In genomic region chr18:6764382-6764781, GRCh38 we compare ENCODE assay signal across 19 cellular contexts. TPM values are rescaled to one million over a fixed set of nuclear protein-coding genes. Genes with fewer than 3 reads are reported as not detected.
DNase-seq lines count a peak whose midpoint lies in the region; ATAC-seq, FAIRE-seq and TF ChIP-seq lines count a peak whose summit lies in the region.
"Had no signal": no experiment of that assay in that cellular context is flagged by ENCODE, and none has a peak within 500 bp of the region (broad histone marks: within the 10 kb centered on the region; RNA-seq: fewer than 3 reads in every experiment).

No MANE protein-coding gene starts in this region.

- FAIRE-seq in TTC549 (lab: Jason Lieb, UNC) (peak; percentile 96), kidney (lab: Jason Lieb, UNC) (no peak)
- FAIRE-seq: H1 had no signal

- H3K9me3 ChIP-seq in mesodermal cell (ENCODE audit: control insufficient read depth, low read length) (no peaks in the 10 kb centered on the region), thyroid gland (no peaks in the 10 kb centered on the region), kidney (ENCODE audit: control insufficient read depth in 1 of 2, low read length in 2 of 2) (no peaks in the 10 kb centered on the region)
- H3K9me3 ChIP-seq: Peyer's patch had no signal

- H3K36me3 ChIP-seq in mesodermal cell (ENCODE audit: control insufficient read depth, insufficient read depth, low read length) = no peaks in the 10 kb centered on the region
- no peaks in the 10 kb centered on the region for H3K36me3 ChIP-seq in thyroid gland
- H3K36me3 ChIP-seq in kidney (ENCODE audit: control insufficient read depth in 1 of 2, insufficient read depth in 2 of 2, low read length in 2 of 2) = no peaks in the 10 kb centered on the region
- H3K36me3 ChIP-seq: Peyer's patch had no signal

- H3K27ac ChIP-seq in mesodermal cell (ENCODE audit: low read depth, low read length, severe bottlenecking) = peak overlapping the region; percentile 0
- peak overlapping the region in 2 of 3 donors; percentile 31 to 43 for H3K27ac ChIP-seq in thyroid gland
- no peak overlapping the region for H3K27ac ChIP-seq in foreskin keratinocyte
- H3K27ac ChIP-seq in kidney (ENCODE audit: low read depth in 2 of 2, low read length in 2 of 2) = no peak overlapping the region
- H3K27ac ChIP-seq: Peyer's patch had no signal

- H3K27me3 ChIP-seq in thyroid gland = no peaks in the 10 kb centered on the region
- no peaks in the 10 kb centered on the region for H3K27me3 ChIP-seq in foreskin keratinocyte
- H3K27me3 ChIP-seq: Peyer's patch had no signal

- TF ChIP-seq CTCF in thyroid gland (IDR thresholded peaks at IDR 0.05) (no peak), foreskin keratinocyte (conservative IDR thresholded peaks at IDR 0.05) (no peak), kidney (IDR thresholded peaks at IDR 0.05; ENCODE audit: borderline replicate concordance, extremely low read depth, insufficient read depth) (no peak)

- peaks cover 4% of the 10 kb centered on the region for H3K4me1 ChIP-seq in mesodermal cell (ENCODE audit: control insufficient read depth, insufficient read depth, low read length, poor library complexity, severe bottlenecking)
- H3K4me1 ChIP-seq in thyroid gland = peaks cover 9 to 33% of the 10 kb centered on the region in 2 donors
- no peaks in the 10 kb centered on the region for H3K4me1 ChIP-seq in foreskin keratinocyte
- H3K4me1 ChIP-seq in kidney (ENCODE audit: control insufficient read depth in 1 of 2, insufficient read depth in 1 of 2, low read depth in 1 of 2, low read length in 2 of 2) = no peaks in the 10 kb centered on the region
- H3K4me1 ChIP-seq: Peyer's patch had no signal

- WGBS in mesodermal cell (ENCODE audit: insufficient coverage in 2 of 2), 2 experiments = 86 to 87% methylated on average over 1 to 3 of the region's 3 CpGs
- WGBS in thyroid gland, 2 donors = 61 to 63% methylated on average over 3 of the region's 3 CpGs

- peak; percentile 25 for DNase-seq in NCI-H2227 (lab: John Stamatoyannopoulos, UW; ENCODE audit: unreplicated experiment)
- DNase-seq in NCI-H2227 treated with DMSO at 0.1 percent for 48 hours (lab: John Stamatoyannopoulos, UW) = no peak
- DNase-seq in thyroid gland = peak; percentile 76 to 77
- DNase-seq in foreskin keratinocyte = no peak
- DNase-seq in kidney = no peak
- no peak for DNase-seq in NCI-H345 treated with DMSO at 0.1 percent for 48 hours (lab: John Stamatoyannopoulos, UW; ENCODE audit: unreplicated experiment)
- DNase-seq: 8988T, DND-41, KBM-7, NCI-H1105 treated with DMSO at 0.1 percent for 48 hours, NCI-H1694, NCI-H2081 treated with DMSO at 0.1 percent for 48 hours, NCI-H345, NCI-H526, Peyer's patch had no signal

- H3K9ac ChIP-seq in kidney (ENCODE audit: low read length in 2 of 2) = no peak overlapping the region

- ATAC-seq in foreskin keratinocyte = no peak

- TF ChIP-seq POLR2A in thyroid gland (IDR thresholded peaks at IDR 0.05) = no peak

- H3K4me3 ChIP-seq in mesodermal cell (ENCODE audit: extremely low read depth, insufficient read depth, low read length, poor library complexity, severe bottlenecking) (no peak overlapping the region), thyroid gland (replicated peaks in 1 of 3) (no peak overlapping the region), kidney (ENCODE audit: low read length in 2 of 2) (no peak overlapping the region)
- H3K4me3 ChIP-seq: Peyer's patch had no signal

- intact Hi-C loops in thyroid gland (cut with DNase I) = no loop called here
- intact Hi-C loops in kidney (cut with DNase I) = no loop called here

RNA-seq across cellular contexts. Expression of gene ARHGAP28, which starts 34.9 kb away (rescaled TPM):
- polyA plus RNA-seq in mesodermal cell (2013, experiment 1 of 2) = 44.4 TPM
- polyA plus RNA-seq in mesodermal cell (2013, experiment 2 of 2) = 56.6 TPM
- total RNA-seq in thyroid gland (10 to 100 TPM in 2 of 4 donors, 1 to 10 TPM in 2; 2.8 to 26.5 (median 9.1) TPM), foreskin keratinocyte (0.21 and 0.24 TPM in 2 replicates), kidney (4.6 TPM)
- polyA plus RNA-seq in foreskin keratinocyte (0.03 and 0.06 TPM in 2 replicates), kidney (ENCODE audit: insufficient read depth, low read depth, low replicate concordance) (4.6 TPM)
- polyA plus RNA-seq: CD14-positive monocyte had no signal

Comparison
In these comparisons a context has a peak if more than half of its experiments do, and no peak if none do; other contexts are left out.
1. DNase-seq: peak in NCI-H2227 (single experiment) and thyroid gland (2 of 2); none in NCI-H2227 treated with DMSO at 0.1 percent for 48 hours (single experiment), foreskin keratinocyte (0 of 2), kidney (single experiment) and NCI-H345 treated with DMSO at 0.1 percent for 48 hours (single experiment).
2. H3K27ac ChIP-seq: peak in mesodermal cell (single experiment) and thyroid gland (2 of 3); none in foreskin keratinocyte (single experiment) and kidney (0 of 2).